10 cellular contexts compared by ENCODE assay signal in genomic region chr2:11405599-11406491, GRCh38.
DNase-seq lines count a peak whose midpoint lies in the region; ATAC-seq, FAIRE-seq and TF ChIP-seq lines count a peak whose summit lies in the region.
"Had no signal": no experiment of that assay in that cellular context is flagged by ENCODE, and none has a peak within 500 bp of the region (broad histone marks: within the 10 kb centered on the region; RNA-seq: fewer than 3 reads in every experiment).

No MANE protein-coding gene starts in this region.

- H3K4me3 Mint-ChIP-seq in nephron = peak overlapping the region in 2 of 3 experiments; percentile 3 to 66
- no peak overlapping the region for H3K4me3 Mint-ChIP-seq in activated naive CD8-positive, alpha-beta T cell treated with anti-CD3 and anti-CD28 coated beads for 36 hours
- H3K4me3 Mint-ChIP-seq: stimulated activated naive B cell treated with anti-CD40 and anti-IgM and Interleukin-4, amounts not matched to agents 10 μg/mL and 1 μg/mL and 100 μg/mL, for 72 hours had no signal

- H3K36me3 ChIP-seq in adipocyte (ENCODE audit: control insufficient read depth, insufficient read depth, low read length, severe bottlenecking) = no peaks in the 10 kb centered on the region
- no peaks in the 10 kb centered on the region for H3K36me3 ChIP-seq in esophagus squamous epithelium
- H3K36me3 ChIP-seq in tibial artery = no peaks in the 10 kb centered on the region

- peaks cover 51% of the 10 kb centered on the region for H3K4me1 ChIP-seq in adipocyte (ENCODE audit: control insufficient read depth, insufficient read depth, low read length)
- peaks cover 0 to 33% (median 3%) of the 10 kb centered on the region in 3 donors for H3K4me1 ChIP-seq in esophagus squamous epithelium
- peaks cover 0 to 70% (median 33%) of the 10 kb centered on the region in 4 donors for H3K4me1 ChIP-seq in tibial artery

- H3K27me3 ChIP-seq in adipocyte (replicated peaks; ENCODE audit: control insufficient read depth, insufficient read depth, low read length) = no peaks in the 10 kb centered on the region
- H3K27me3 ChIP-seq in esophagus squamous epithelium = no peaks in the 10 kb centered on the region
- H3K27me3 ChIP-seq in tibial artery = no peaks in the 10 kb centered on the region

- H3K27me3 Mint-ChIP-seq in nephron (ENCODE audit: low read depth) = peaks cover 4% of the 10 kb centered on the region
- no peaks in the 10 kb centered on the region for H3K27me3 Mint-ChIP-seq in activated naive CD8-positive, alpha-beta T cell treated with anti-CD3 and anti-CD28 coated beads for 36 hours

- no peak for TF ChIP-seq CTCF in esophagus squamous epithelium (IDR thresholded peaks at IDR 0.05)
- no peak for TF ChIP-seq CTCF in nephron (IDR thresholded peaks at IDR 0.05; ENCODE audit: unreplicated experiment in 3 of 3)
- TF ChIP-seq CTCF in tibial artery (IDR thresholded peaks at IDR 0.05) = no peak

- H3K4me3 ChIP-seq in adipocyte (ENCODE audit: low read length) (peak overlapping the region; percentile 29), esophagus squamous epithelium (no peak overlapping the region), tibial artery (peak overlapping the region; percentile 27 to 38)

- peaks cover 45% of the 10 kb centered on the region for H3K4me1 Mint-ChIP-seq in nephron
- H3K4me1 Mint-ChIP-seq in activated naive CD8-positive, alpha-beta T cell treated with anti-CD3 and anti-CD28 coated beads for 36 hours = no peaks in the 10 kb centered on the region
- H3K4me1 Mint-ChIP-seq: stimulated activated naive B cell treated with anti-CD40 and anti-IgM and Interleukin-4, amounts not matched to agents 10 μg/mL and 1 μg/mL and 100 μg/mL, for 72 hours had no signal

- H3K9ac ChIP-seq in adipocyte (ENCODE audit: low read length) = peak overlapping the region; percentile 64

- H3K27ac Mint-ChIP-seq in nephron = peak overlapping the region; percentile 93 to 99 (median 94)
- H3K27ac Mint-ChIP-seq in activated naive CD8-positive, alpha-beta T cell treated with anti-CD3 and anti-CD28 coated beads for 36 hours = no peak overlapping the region
- H3K27ac Mint-ChIP-seq: stimulated activated naive B cell treated with anti-CD40 and anti-IgM and Interleukin-4, amounts not matched to agents 10 μg/mL and 1 μg/mL and 100 μg/mL, for 72 hours had no signal

- 73 to 76% methylated on average over 7 to 12 of the region's 12 CpGs for WGBS in esophagus squamous epithelium, 2 donors

- no peak for TF ChIP-seq POLR2A in esophagus squamous epithelium (IDR thresholded peaks at IDR 0.05)
- no peak for TF ChIP-seq POLR2A in GM12891 (IDR thresholded peaks at IDR 0.05; ENCODE audit: low read depth, low read length)

- no peaks in the 10 kb centered on the region for H3K36me3 Mint-ChIP-seq in nephron (ENCODE audit: low read depth)
- no peaks in the 10 kb centered on the region for H3K36me3 Mint-ChIP-seq in activated naive CD8-positive, alpha-beta T cell treated with anti-CD3 and anti-CD28 coated beads for 36 hours
- H3K36me3 Mint-ChIP-seq: stimulated activated naive B cell treated with anti-CD40 and anti-IgM and Interleukin-4, amounts not matched to agents 10 μg/mL and 1 μg/mL and 100 μg/mL, for 72 hours had no signal

- no peaks in the 10 kb centered on the region for H3K9me3 Mint-ChIP-seq in nephron
- H3K9me3 Mint-ChIP-seq in activated naive CD8-positive, alpha-beta T cell treated with anti-CD3 and anti-CD28 coated beads for 36 hours = no peaks in the 10 kb centered on the region

- DNase-seq in adipocyte (ENCODE audit: low read depth) = peak; percentile 50
- no peak for DNase-seq in esophagus squamous epithelium (lab: John Stamatoyannopoulos, UW)
- no peak for DNase-seq in tibial artery
- DNase-seq in GM12891 (ENCODE audit: insufficient read length, low spot score) = no peak
- DNase-seq in 8988T = no peak
- no peak for DNase-seq in activated naive CD8-positive, alpha-beta T cell treated with anti-CD3 and anti-CD28 coated beads for 36 hours
- DNase-seq: stimulated activated CD4-positive, alpha-beta T cell treated with anti-CD3 and anti-CD28 coated beads, Interleukin-4, amount 100 ng/mL, for 1 hour; stimulated activated naive B cell treated with anti-CD40 and anti-IgM and Interleukin-4, amounts not matched to agents 10 μg/mL and 1 μg/mL and 100 μg/mL, for 72 hours had no signal

- intact Hi-C loops in esophagus squamous epithelium (cut with DNase I) (no loop called here), tibial artery (cut with DNase I; ENCODE audit: low total_unique reads) (loop anchor here (2.0 kb wide), 1 partner anchor 61 kb away; the partner anchor contains the start of gene ROCK2)

- FAIRE-seq in GM12891 (lab: Jason Lieb, UNC) = no peak

- no peak for ATAC-seq in GM21825 (IDR thresholded peaks at IDR 0.05; ENCODE audit: unreplicated experiment)
- ATAC-seq: stimulated activated naive B cell treated with anti-CD40 and anti-IgM and Interleukin-4, amounts not matched to agents 10 μg/mL and 1 μg/mL and 100 μg/mL, for 72 hours had no signal

- peak overlapping the region; percentile 59 to 86 (median 78) for H3K27ac ChIP-seq in esophagus squamous epithelium
- H3K27ac ChIP-seq in tibial artery = peak overlapping the region; percentile 77 to 86

- H3K9me3 ChIP-seq in adipocyte (ENCODE audit: control insufficient read depth, low read length) (no peaks in the 10 kb centered on the region), esophagus squamous epithelium (no peaks in the 10 kb centered on the region), tibial artery (no peaks in the 10 kb centered on the region)

TF ChIP-seq in GM12891, 5 proteins besides CTCF, POLR2A, EP300 and RAD21:
- TF ChIP-seq SPI1 (IDR thresholded peaks at IDR 0.05; ENCODE audit: low read depth, low read length) (no peak), POLR2AphosphoS5 (IDR thresholded peaks at IDR 0.05; ENCODE audit: low read depth, low read length) (no peak), TAF1 (IDR thresholded peaks at IDR 0.05; ENCODE audit: low read depth, low read length) (no peak), PAX5 (IDR thresholded peaks at IDR 0.05; ENCODE audit: insufficient read depth, low read length, severe bottlenecking) (no peak)
TF ChIP-seq in GM12891: peak in this region for 0.

Comparison
In these comparisons a context has a peak if more than half of its experiments do, and no peak if none do; other contexts are left out.
1. H3K4me3 ChIP-seq: peak in adipocyte (single experiment) and tibial artery (2 of 2); none in esophagus squamous epithelium (0 of 4).